Comparison of ENCODE assay signal across 19 cellular contexts in the genomic region with DNA sequence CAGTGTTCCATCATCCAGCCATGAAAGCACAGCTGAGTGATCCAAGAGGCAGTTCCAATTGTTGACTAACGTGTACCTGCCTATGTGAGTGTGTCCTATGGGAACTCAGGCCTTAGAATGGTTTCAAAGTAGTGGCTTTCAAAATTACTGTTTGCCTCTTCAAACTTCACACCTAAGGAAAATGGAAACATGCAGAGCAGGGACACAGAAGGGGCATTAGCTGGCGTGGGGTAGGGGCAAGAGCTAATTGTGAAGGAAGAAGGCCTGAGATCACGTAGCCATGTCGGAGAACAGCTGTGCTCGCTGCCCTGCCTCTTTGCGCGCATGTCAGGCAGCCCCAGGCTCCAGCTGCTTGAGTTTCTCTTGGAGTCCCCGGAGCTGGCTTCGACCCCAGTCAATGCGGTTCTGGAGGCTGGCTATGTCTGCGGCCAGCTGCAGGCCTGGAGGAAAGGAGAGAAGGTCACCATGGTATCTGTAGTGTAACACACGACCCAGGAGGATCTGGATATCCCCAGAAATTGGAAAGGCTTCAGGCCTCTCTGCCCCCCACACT.
"Had no signal": no experiment of that assay in that cellular context is flagged by ENCODE, and none has a peak within 500 bp of the region (broad histone marks: within the 10 kb centered on the region; RNA-seq: fewer than 3 reads in every experiment).

No MANE protein-coding gene starts in this region.

- H3K9me3 Mint-ChIP-seq: activated naive CD8-positive, alpha-beta T cell treated with anti-CD3 and anti-CD28 coated beads, Interleukin-2, amount 10 ng/mL, durations not matched to agents 7 days and 5 days; activated T-cell treated with anti-CD3 and anti-CD28 coated beads, Interleukin-2, amount 50 U/mL, for 72 hours had no signal

- H3K27ac Mint-ChIP-seq: activated naive CD8-positive, alpha-beta T cell treated with anti-CD3 and anti-CD28 coated beads, Interleukin-2, amount 10 ng/mL, durations not matched to agents 7 days and 5 days; activated T-cell treated with anti-CD3 and anti-CD28 coated beads, Interleukin-2, amount 50 U/mL, for 72 hours; mesothelial cell of epicardium; WTC11 had no signal

- H3K27me3 ChIP-seq: breast epithelium, gastroesophageal sphincter, right atrium auricular region, SJSA1, upper lobe of left lung had no signal

- H3K9me3 ChIP-seq: breast epithelium, gastroesophageal sphincter, neutrophil, right atrium auricular region, SJSA1, upper lobe of left lung had no signal

- DNase-seq: activated CD4-positive, alpha-beta T cell treated with anti-CD3 and anti-CD28 coated beads for 4 hours; activated gamma-delta T cell treated with Interleukin-2 at 50 U/mL for 16 hours; activated naive CD8-positive, alpha-beta T cell treated with anti-CD3 and anti-CD28 coated beads, Interleukin-2, amount 10 ng/mL, durations not matched to agents 7 days and 5 days; activated T-cell treated with anti-CD3 and anti-CD28 coated beads, Interleukin-2, amount 50 U/mL, for 72 hours; anterior cingulate cortex; erythroblast; small intestine; stimulated activated CD4-positive, alpha-beta T cell treated with anti-CD3 and anti-CD28 coated beads, Interleukin-4, amount 100 ng/mL, for 4 hours; stimulated activated CD8-positive, alpha-beta memory T cell treated with anti-CD3 and anti-CD28 coated beads, Interleukin-4, amount 100 ng/mL, for 48 hours; stimulated activated naive CD8-positive, alpha-beta T cell treated with anti-CD3 and anti-CD28 coated beads, Interleukin-15, Interleukin-2, amounts not matched to agents 100 U/mL and 50 U/mL, for 24 hours had no signal

- H3K4me3 ChIP-seq: breast epithelium, gastroesophageal sphincter, lung, right atrium auricular region, SJSA1, upper lobe of left lung had no signal

- ATAC-seq: activated T-cell treated with anti-CD3 and anti-CD28 coated beads, Interleukin-2, amount 50 U/mL, for 72 hours; gastroesophageal sphincter; stimulated activated naive CD8-positive, alpha-beta T cell treated with anti-CD3 and anti-CD28 coated beads, Interleukin-15, Interleukin-2, amounts not matched to agents 100 U/mL and 50 U/mL, for 24 hours; WTC11 had no signal

- H3K36me3 ChIP-seq: breast epithelium had no signal

- H3K4me3 Mint-ChIP-seq: activated naive CD8-positive, alpha-beta T cell treated with anti-CD3 and anti-CD28 coated beads, Interleukin-2, amount 10 ng/mL, durations not matched to agents 7 days and 5 days; activated T-cell treated with anti-CD3 and anti-CD28 coated beads, Interleukin-2, amount 50 U/mL, for 72 hours; WTC11 had no signal

- H3K27ac ChIP-seq: breast epithelium, gastroesophageal sphincter, neutrophil, right atrium auricular region, upper lobe of left lung had no signal
